1 cellular context compared by ENCODE assay signal in the genomic region with DNA sequence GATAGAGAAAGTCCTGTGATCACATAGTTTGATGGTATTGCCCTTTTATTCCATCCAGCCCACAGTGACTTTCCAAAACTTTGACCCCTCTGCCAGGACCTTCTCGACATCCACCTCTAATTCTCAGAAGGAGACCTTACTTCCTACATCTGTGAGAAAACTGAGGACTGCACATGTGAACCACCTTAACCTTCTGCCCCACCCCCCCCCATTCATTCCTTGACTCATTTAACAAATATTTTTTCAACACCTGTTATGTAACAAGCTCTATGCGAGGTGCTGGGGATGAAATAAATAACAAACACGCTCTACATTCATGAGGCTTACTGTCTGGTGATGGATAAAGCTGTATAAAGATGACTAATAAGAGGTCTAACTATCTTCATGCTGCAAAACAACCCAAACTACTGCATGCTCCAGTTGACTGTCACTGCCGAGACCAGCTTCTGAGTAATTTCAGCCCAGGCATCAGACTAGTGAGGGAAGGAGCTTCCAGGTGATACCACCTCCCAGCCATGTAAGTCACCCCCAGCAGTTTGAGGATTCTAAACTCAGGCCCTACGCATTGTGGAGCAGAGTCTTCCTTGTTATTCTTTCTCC.
TF ChIP-seq lines count a peak whose summit lies in the region.

No MANE protein-coding gene starts in this region.

TF ChIP-seq in WTC11, 78 proteins besides CTCF, POLR2A, EP300 and RAD21 (continued from another document):
- no peak for TF ChIP-seq SMAD4 (CRISPR knock-in tag; IDR thresholded peaks at IDR 0.05)
- TF ChIP-seq TEAD1 (CRISPR knock-in tag; IDR thresholded peaks at IDR 0.05), result no peak
- TF ChIP-seq, protein P1, sequence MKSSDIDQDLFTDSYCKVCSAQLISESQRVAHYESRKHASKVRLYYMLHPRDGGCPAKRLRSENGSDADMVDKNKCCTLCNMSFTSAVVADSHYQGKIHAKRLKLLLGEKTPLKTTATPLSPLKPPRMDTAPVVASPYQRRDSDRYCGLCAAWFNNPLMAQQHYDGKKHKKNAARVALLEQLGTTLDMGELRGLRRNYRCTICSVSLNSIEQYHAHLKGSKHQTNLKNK (CRISPR knock-in tag; IDR thresholded peaks at IDR 0.05), result no peak
- TF ChIP-seq FOXJ3 (CRISPR knock-in tag; IDR thresholded peaks at IDR 0.05; ENCODE audit: borderline replicate concordance), result no peak
- TF ChIP-seq ZNF317 (CRISPR knock-in tag; IDR thresholded peaks at IDR 0.05; ENCODE audit: borderline replicate concordance, low read depth), result no peak
- TF ChIP-seq E2F5 (CRISPR knock-in tag; IDR thresholded peaks at IDR 0.05), result no peak
- TF ChIP-seq, protein P2, sequence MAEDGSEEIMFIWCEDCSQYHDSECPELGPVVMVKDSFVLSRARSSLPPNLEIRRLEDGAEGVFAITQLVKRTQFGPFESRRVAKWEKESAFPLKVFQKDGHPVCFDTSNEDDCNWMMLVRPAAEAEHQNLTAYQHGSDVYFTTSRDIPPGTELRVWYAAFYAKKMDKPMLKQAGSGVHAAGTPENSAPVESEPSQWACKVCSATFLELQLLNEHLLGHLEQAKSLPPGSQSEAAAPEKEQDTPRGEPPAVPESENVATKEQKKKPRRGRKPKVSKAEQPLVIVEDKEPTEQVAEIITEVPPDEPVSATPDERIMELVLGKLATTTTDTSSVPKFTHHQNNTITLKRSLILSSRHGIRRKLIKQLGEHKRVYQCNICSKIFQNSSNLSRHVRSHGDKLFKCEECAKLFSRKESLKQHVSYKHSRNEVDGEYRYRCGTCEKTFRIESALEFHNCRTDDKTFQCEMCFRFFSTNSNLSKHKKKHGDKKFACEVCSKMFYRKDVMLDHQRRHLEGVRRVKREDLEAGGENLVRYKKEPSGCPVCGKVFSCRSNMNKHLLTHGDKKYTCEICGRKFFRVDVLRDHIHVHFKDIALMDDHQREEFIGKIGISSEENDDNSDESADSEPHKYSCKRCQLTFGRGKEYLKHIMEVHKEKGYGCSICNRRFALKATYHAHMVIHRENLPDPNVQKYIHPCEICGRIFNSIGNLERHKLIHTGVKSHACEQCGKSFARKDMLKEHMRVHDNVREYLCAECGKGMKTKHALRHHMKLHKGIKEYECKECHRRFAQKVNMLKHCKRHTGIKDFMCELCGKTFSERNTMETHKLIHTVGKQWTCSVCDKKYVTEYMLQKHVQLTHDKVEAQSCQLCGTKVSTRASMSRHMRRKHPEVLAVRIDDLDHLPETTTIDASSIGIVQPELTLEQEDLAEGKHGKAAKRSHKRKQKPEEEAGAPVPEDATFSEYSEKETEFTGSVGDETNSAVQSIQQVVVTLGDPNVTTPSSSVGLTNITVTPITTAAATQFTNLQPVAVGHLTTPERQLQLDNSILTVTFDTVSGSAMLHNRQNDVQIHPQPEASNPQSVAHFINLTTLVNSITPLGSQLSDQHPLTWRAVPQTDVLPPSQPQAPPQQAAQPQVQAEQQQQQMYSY (CRISPR knock-in tag; IDR thresholded peaks at IDR 0.05), result no peak
- no peak for TF ChIP-seq NFE2L1 (CRISPR knock-in tag; IDR thresholded peaks at IDR 0.05)
- no peak for TF ChIP-seq CDX4 (CRISPR knock-in tag; IDR thresholded peaks at IDR 0.05; ENCODE audit: borderline replicate concordance)
- no peak for TF ChIP-seq ZNF219 (CRISPR knock-in tag; IDR thresholded peaks at IDR 0.05; ENCODE audit: borderline replicate concordance)
- no peak for TF ChIP-seq RELA (CRISPR knock-in tag; IDR thresholded peaks at IDR 0.05; ENCODE audit: borderline replicate concordance)
- TF ChIP-seq, protein P3, sequence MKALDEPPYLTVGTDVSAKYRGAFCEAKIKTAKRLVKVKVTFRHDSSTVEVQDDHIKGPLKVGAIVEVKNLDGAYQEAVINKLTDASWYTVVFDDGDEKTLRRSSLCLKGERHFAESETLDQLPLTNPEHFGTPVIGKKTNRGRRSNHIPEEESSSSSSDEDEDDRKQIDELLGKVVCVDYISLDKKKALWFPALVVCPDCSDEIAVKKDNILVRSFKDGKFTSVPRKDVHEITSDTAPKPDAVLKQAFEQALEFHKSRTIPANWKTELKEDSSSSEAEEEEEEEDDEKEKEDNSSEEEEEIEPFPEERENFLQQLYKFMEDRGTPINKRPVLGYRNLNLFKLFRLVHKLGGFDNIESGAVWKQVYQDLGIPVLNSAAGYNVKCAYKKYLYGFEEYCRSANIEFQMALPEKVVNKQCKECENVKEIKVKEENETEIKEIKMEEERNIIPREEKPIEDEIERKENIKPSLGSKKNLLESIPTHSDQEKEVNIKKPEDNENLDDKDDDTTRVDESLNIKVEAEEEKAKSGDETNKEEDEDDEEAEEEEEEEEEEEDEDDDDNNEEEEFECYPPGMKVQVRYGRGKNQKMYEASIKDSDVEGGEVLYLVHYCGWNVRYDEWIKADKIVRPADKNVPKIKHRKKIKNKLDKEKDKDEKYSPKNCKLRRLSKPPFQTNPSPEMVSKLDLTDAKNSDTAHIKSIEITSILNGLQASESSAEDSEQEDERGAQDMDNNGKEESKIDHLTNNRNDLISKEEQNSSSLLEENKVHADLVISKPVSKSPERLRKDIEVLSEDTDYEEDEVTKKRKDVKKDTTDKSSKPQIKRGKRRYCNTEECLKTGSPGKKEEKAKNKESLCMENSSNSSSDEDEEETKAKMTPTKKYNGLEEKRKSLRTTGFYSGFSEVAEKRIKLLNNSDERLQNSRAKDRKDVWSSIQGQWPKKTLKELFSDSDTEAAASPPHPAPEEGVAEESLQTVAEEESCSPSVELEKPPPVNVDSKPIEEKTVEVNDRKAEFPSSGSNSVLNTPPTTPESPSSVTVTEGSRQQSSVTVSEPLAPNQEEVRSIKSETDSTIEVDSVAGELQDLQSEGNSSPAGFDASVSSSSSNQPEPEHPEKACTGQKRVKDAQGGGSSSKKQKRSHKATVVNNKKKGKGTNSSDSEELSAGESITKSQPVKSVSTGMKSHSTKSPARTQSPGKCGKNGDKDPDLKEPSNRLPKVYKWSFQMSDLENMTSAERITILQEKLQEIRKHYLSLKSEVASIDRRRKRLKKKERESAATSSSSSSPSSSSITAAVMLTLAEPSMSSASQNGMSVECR (CRISPR knock-in tag; IDR thresholded peaks at IDR 0.05; ENCODE audit: borderline replicate concordance), result no peak
- TF ChIP-seq ZNF512 (CRISPR knock-in tag; IDR thresholded peaks at IDR 0.05; ENCODE audit: borderline replicate concordance), result no peak
